1 cellular context compared by ENCODE assay signal in genomic region chr1:95627244-95627643, GRCh38.
TF ChIP-seq lines count a peak whose summit lies in the region.

No MANE protein-coding gene starts in this region.

TF ChIP-seq in K562, 482 proteins besides CTCF, POLR2A, EP300 and RAD21 (continued from another document):
- TF ChIP-seq CBFA2T3 (IDR thresholded peaks at IDR 0.05) (peak; percentile 46), FOSL1 (tag; conservative IDR thresholded peaks at IDR 0.05) (peak; percentile 76), NFIX (CRISPR knock-in tag; IDR thresholded peaks at IDR 0.05; ENCODE audit: low read depth) (no peak), FOXA3 (CRISPR knock-in tag; conservative IDR thresholded peaks at IDR 0.05 in 1 of 2, IDR thresholded peaks at IDR 0.05 in 1 of 2) (peak in 1 of 2 experiments; percentile 49; a peak in 1 of 4 replicates), CHD4 (IDR thresholded peaks at IDR 0.05; ENCODE audit: insufficient read depth, insufficient replicate concordance, low read depth, low read length, poor library complexity, severe bottlenecking) (no peak), ZNF134 (CRISPR knock-in tag; conservative IDR thresholded peaks at IDR 0.05) (no peak), ZNF184 (CRISPR knock-in tag; IDR thresholded peaks at IDR 0.05) (no peak), DPF2 (IDR thresholded peaks at IDR 0.05) (no peak), ATF7 (IDR thresholded peaks at IDR 0.05) (no peak), CSDE1 (IDR thresholded peaks at IDR 0.05) (no peak), SNAPC5 (CRISPR knock-in tag; IDR thresholded peaks at IDR 0.05) (no peak), TAL1 (IDR thresholded peaks at IDR 0.05) (peak; percentile 34; the same call in 1 of the 2 replicates), POLR2H (tag; IDR thresholded peaks at IDR 0.05; ENCODE audit: low read depth) (no peak), TCF3 (CRISPR knock-in tag; IDR thresholded peaks at IDR 0.05) (peak; percentile 64), IFI16 (CRISPR knock-in tag; IDR thresholded peaks at IDR 0.05) (no peak), ATF1 (CRISPR knock-in tag; IDR thresholded peaks at IDR 0.05) (no peak), ATF1 (tag; IDR thresholded peaks at IDR 0.05) (no peak), ZSCAN32 (CRISPR knock-in tag; IDR thresholded peaks at IDR 0.05) (no peak), DMBX1 (CRISPR knock-in tag; IDR thresholded peaks at IDR 0.05; ENCODE audit: borderline replicate concordance) (no peak), EHMT2 (IDR thresholded peaks at IDR 0.05) (no peak), SIRT6 (IDR thresholded peaks at IDR 0.05; ENCODE audit: low read depth, low read length) (no peak), NRF1 (conservative IDR thresholded peaks at IDR 0.05 in 1 of 2, IDR thresholded peaks at IDR 0.05 in 1 of 2) (no peak), MXI1 (IDR thresholded peaks at IDR 0.05; ENCODE audit: low read depth, low read length) (no peak)
- TF ChIP-seq, protein P1, sequence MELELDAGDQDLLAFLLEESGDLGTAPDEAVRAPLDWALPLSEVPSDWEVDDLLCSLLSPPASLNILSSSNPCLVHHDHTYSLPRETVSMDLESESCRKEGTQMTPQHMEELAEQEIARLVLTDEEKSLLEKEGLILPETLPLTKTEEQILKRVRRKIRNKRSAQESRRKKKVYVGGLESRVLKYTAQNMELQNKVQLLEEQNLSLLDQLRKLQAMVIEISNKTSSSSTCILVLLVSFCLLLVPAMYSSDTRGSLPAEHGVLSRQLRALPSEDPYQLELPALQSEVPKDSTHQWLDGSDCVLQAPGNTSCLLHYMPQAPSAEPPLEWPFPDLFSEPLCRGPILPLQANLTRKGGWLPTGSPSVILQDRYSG (tag; conservative IDR thresholded peaks at IDR 0.05; ENCODE audit: low read depth) = no peak
